In genomic region chr11:117910941-117911630, GRCh38 we compare ENCODE assay signal across 22 cellular contexts. TPM values are rescaled to one million over a fixed set of nuclear protein-coding genes. Genes with fewer than 3 reads are reported as not detected.
A peak's percentile ranks its signal among the peaks of the same experiment; 100 is the strongest.
DNase-seq lines count a peak whose midpoint lies in the region; ATAC-seq, FAIRE-seq and TF ChIP-seq lines count a peak whose summit lies in the region.
"Had no signal": no experiment of that assay in that cellular context is flagged by ENCODE, and none has a peak within 500 bp of the region (broad histone marks: within the 10 kb centered on the region; RNA-seq: fewer than 3 reads in every experiment).

No MANE protein-coding gene starts in this region.

- no peak overlapping the region for H3K4me3 ChIP-seq in right atrium auricular region
- H3K4me3 ChIP-seq in mesenchymal stem cell (ENCODE audit: insufficient read depth in 1 of 2, low read depth in 1 of 2, low read length in 2 of 2), result no peak overlapping the region

- H3K79me1 ChIP-seq in mesenchymal stem cell (replicated peaks; ENCODE audit: low read length, poor library complexity, severe bottlenecking), result no peaks in the 10 kb centered on the region

- H3K18ac ChIP-seq in mesenchymal stem cell (ENCODE audit: low read depth in 1 of 2, low read length in 2 of 2), result no peak overlapping the region

- peak; percentile 21 for DNase-seq in NCI-H1092 treated with DMSO at 0.1 percent for 48 hours (lab: John Stamatoyannopoulos, UW)
- no peak for DNase-seq in NCI-H1092 (lab: John Stamatoyannopoulos, UW)
- DNase-seq in cardiac septum (ENCODE audit: low spot score), result peak; percentile 67
- DNase-seq in right atrium auricular region (ENCODE audit: low spot score), result no peak
- no peak for DNase-seq in mesenchymal stem cell
- no peak for DNase-seq in stimulated activated effector memory CD8-positive, alpha-beta T cell treated with anti-CD3 and anti-CD28 coated beads, Interleukin-12 subunit alpha, Interleukin-12 subunit beta, amount 100 ng/mL, for 72 hours (ENCODE audit: low spot score in 2 of 2)
- no peak for DNase-seq in T-helper 1 cell
- DNase-seq in RCC 7860 (ENCODE audit: low spot score), result no peak
- DNase-seq: AML-193, MM.1S, NCI-H1105, NCI-H1694, NCI-H2081 treated with DMSO at 0.1 percent for 48 hours, RPMI8226, SIG-M5 had no signal

- H4K8ac ChIP-seq in mesenchymal stem cell (ENCODE audit: low read length), result no peak overlapping the region

- H3K27me3 ChIP-seq in right atrium auricular region, result no peaks in the 10 kb centered on the region
- peaks cover 31 to 57% of the 10 kb centered on the region in 2 experiments for H3K27me3 ChIP-seq in mesenchymal stem cell (ENCODE audit: control insufficient read depth in 1 of 2, insufficient read depth in 1 of 2, low read length in 2 of 2)

- FAIRE-seq in RCC 7860 (lab: Jason Lieb, UNC), result no peak
- FAIRE-seq: G401.6 had no signal

- no peak overlapping the region for H3K4me2 ChIP-seq in mesenchymal stem cell (ENCODE audit: low read length, poor library complexity, severe bottlenecking)

- H3K27ac Mint-ChIP-seq in stimulated activated effector memory CD8-positive, alpha-beta T cell treated with anti-CD3 and anti-CD28 coated beads, Interleukin-12 subunit alpha, Interleukin-12 subunit beta, amount 100 ng/mL, for 72 hours, result peak overlapping the region; percentile 38

- no peak overlapping the region for H3K4me3 Mint-ChIP-seq in stimulated activated effector memory CD8-positive, alpha-beta T cell treated with anti-CD3 and anti-CD28 coated beads, Interleukin-12 subunit alpha, Interleukin-12 subunit beta, amount 100 ng/mL, for 72 hours
- H3K4me3 Mint-ChIP-seq: IgD-negative memory B cell had no signal

- H3K36me3 ChIP-seq in right atrium auricular region (no peaks in the 10 kb centered on the region), mesenchymal stem cell (ENCODE audit: control insufficient read depth in 1 of 2, insufficient read depth in 2 of 2, low read depth in 1 of 2, low read length in 2 of 2) (no peaks in the 10 kb centered on the region)

- peak overlapping the region; percentile 18 for H2AFZ ChIP-seq in mesenchymal stem cell (ENCODE audit: low read depth, low read length)

- no peak overlapping the region for H2AK5ac ChIP-seq in mesenchymal stem cell (ENCODE audit: low read length, severe bottlenecking)

- peak overlapping the region in 1 of 2 experiments; percentile 25 for H2BK12ac ChIP-seq in mesenchymal stem cell (ENCODE audit: low read length in 2 of 2)

- no peak for ATAC-seq in stimulated activated effector memory CD8-positive, alpha-beta T cell treated with anti-CD3 and anti-CD28 coated beads, Interleukin-12 subunit alpha, Interleukin-12 subunit beta, amount 100 ng/mL, for 72 hours
- ATAC-seq: HCT116 had no signal

- H3K9me3 ChIP-seq in right atrium auricular region (no peaks in the 10 kb centered on the region), mesenchymal stem cell (ENCODE audit: control insufficient read depth, low read length) (no peaks in the 10 kb centered on the region)

- no peak overlapping the region for H2BK120ac ChIP-seq in mesenchymal stem cell (ENCODE audit: low read depth, low read length)

- H3K36me3 Mint-ChIP-seq in stimulated activated effector memory CD8-positive, alpha-beta T cell treated with anti-CD3 and anti-CD28 coated beads, Interleukin-12 subunit alpha, Interleukin-12 subunit beta, amount 100 ng/mL, for 72 hours, result no peaks in the 10 kb centered on the region
- H3K36me3 Mint-ChIP-seq: IgD-negative memory B cell had no signal

- no peak overlapping the region for H4K91ac ChIP-seq in mesenchymal stem cell (ENCODE audit: low read length)

- no peak overlapping the region for H3K4ac ChIP-seq in mesenchymal stem cell (ENCODE audit: low read depth in 1 of 2, low read length in 2 of 2)

- no peak overlapping the region for H2BK15ac ChIP-seq in mesenchymal stem cell (ENCODE audit: low read depth, poor library complexity, severe bottlenecking)

- H3K27ac ChIP-seq in right atrium auricular region (no peak overlapping the region), mesenchymal stem cell (ENCODE audit: low read length, poor library complexity, severe bottlenecking) (no peak overlapping the region)
- H3K27ac ChIP-seq: 22Rv1, C4-2B had no signal

- no peak for TF ChIP-seq CTCF in right atrium auricular region (IDR thresholded peaks at IDR 0.05)

- H3K9me3 Mint-ChIP-seq in stimulated activated effector memory CD8-positive, alpha-beta T cell treated with anti-CD3 and anti-CD28 coated beads, Interleukin-12 subunit alpha, Interleukin-12 subunit beta, amount 100 ng/mL, for 72 hours, result no peaks in the 10 kb centered on the region
- H3K9me3 Mint-ChIP-seq: IgD-negative memory B cell had no signal

- H3K9ac ChIP-seq in mesenchymal stem cell (ENCODE audit: low read length), result no peak overlapping the region

- peaks cover 10% of the 10 kb centered on the region for H3K4me1 Mint-ChIP-seq in stimulated activated effector memory CD8-positive, alpha-beta T cell treated with anti-CD3 and anti-CD28 coated beads, Interleukin-12 subunit alpha, Interleukin-12 subunit beta, amount 100 ng/mL, for 72 hours

- peaks cover 0 to 5% of the 10 kb centered on the region in 2 donors for H3K4me1 ChIP-seq in right atrium auricular region
- H3K4me1 ChIP-seq in mesenchymal stem cell (ENCODE audit: control insufficient read depth, insufficient read depth, low read depth, low read length), result peaks cover 8% of the 10 kb centered on the region

- intact Hi-C loops in cardiac septum (cut with DNase I), result no loop called here

- WGBS in mesenchymal stem cell, result 85% methylated on average over 11 of the region's 12 CpGs

- H2BK5ac ChIP-seq in mesenchymal stem cell (ENCODE audit: low read depth, low read length, poor library complexity, severe bottlenecking), result no peak overlapping the region

- no peak overlapping the region for H3K23ac ChIP-seq in mesenchymal stem cell (ENCODE audit: low read length in 2 of 2)

- no peak overlapping the region for H3K14ac ChIP-seq in mesenchymal stem cell (ENCODE audit: low read length in 2 of 2)

RNA-seq across cellular contexts. Expression of gene TMPRSS13, which starts 18.1 kb away (rescaled TPM):
- total RNA-seq in cardiac septum (not detected), right atrium auricular region (not detected)
- polyA plus RNA-seq in mesenchymal stem cell (2013, experiment 1 of 2), result not detected
- polyA plus RNA-seq in mesenchymal stem cell (2013, experiment 2 of 2), result not detected
- total RNA-seq: LHCN-M2, NCI-H460 had no signal

RNA-seq across cellular contexts. Expression of gene FXYD6, which starts 34.6 kb away (rescaled TPM):
- total RNA-seq in cardiac septum (28.0 TPM), right atrium auricular region (10 to 100 TPM; 28.6 to 42.6 TPM)
- 52.5 TPM for polyA plus RNA-seq in mesenchymal stem cell (2013, experiment 1 of 2)
- 53.1 TPM for polyA plus RNA-seq in mesenchymal stem cell (2013, experiment 2 of 2)
- total RNA-seq: NCI-H460 had no signal
- polyA plus RNA-seq: IgD-negative memory B cell had no signal

Comparison
In these comparisons a context has a peak if more than half of its experiments do, and no peak if none do; other contexts are left out.
1. DNase-seq: peak in NCI-H1092 treated with DMSO at 0.1 percent for 48 hours (single experiment) and cardiac septum (single experiment); none in NCI-H1092 (single experiment), right atrium auricular region (single experiment), mesenchymal stem cell (single experiment), stimulated activated effector memory CD8-positive, alpha-beta T cell treated with anti-CD3 and anti-CD28 coated beads, Interleukin-12 subunit alpha, Interleukin-12 subunit beta, amount 100 ng/mL, for 72 hours (0 of 2), T-helper 1 cell (0 of 5) and RCC 7860 (single experiment).